Comparison of ENCODE assay signal across 34 cellular contexts in genomic region chr7:745431-745980, GRCh38. TPM values are rescaled to one million over a fixed set of nuclear protein-coding genes. Genes with fewer than 3 reads are reported as not detected.
DNase-seq lines count a peak whose midpoint lies in the region; ATAC-seq, FAIRE-seq and TF ChIP-seq lines count a peak whose summit lies in the region.
"Had no signal": no experiment of that assay in that cellular context is flagged by ENCODE, and none has a peak within 500 bp of the region (broad histone marks: within the 10 kb centered on the region; RNA-seq: fewer than 3 reads in every experiment).

No MANE protein-coding gene starts in this region.

- H2AFZ ChIP-seq in HepG2 (ENCODE audit: low read length) = no peak overlapping the region

- TF ChIP-seq RAD21 in HepG2 (CRISPR knock-in tag; IDR thresholded peaks at IDR 0.05) = no peak

- H3K4me3 Mint-ChIP-seq in nephron progenitor cell = no peak overlapping the region
- H3K4me3 Mint-ChIP-seq: activated CD4-positive, alpha-beta T cell treated with anti-CD3 and anti-CD28 coated beads for 36 hours; activated CD8-positive, alpha-beta T cell treated with anti-CD3 and anti-CD28 coated beads for 36 hours; CD4-positive, CD25-positive, alpha-beta regulatory T cell; dendritic cell treated with granulocyte-macrophage colony-stimulating factor and Interleukin-4, amounts not matched to agents 40 ng/mL and 50 ng/mL, for 4 days; naive thymus-derived CD4-positive, alpha-beta T cell; stimulated activated naive CD8-positive, alpha-beta T cell treated with anti-CD3 and anti-CD28 coated beads, Interleukin-15, Interleukin-2, amounts not matched to agents 100 ng/mL and 50 ng/mL, for 24 hours; T-helper 1 cell treated with Interleukin-12 subunit alpha and Interleukin-12 subunit beta and Interleukin-4 antibody, amounts not matched to agents 30 μg/mL and 1 μg/mL, for 36 hours had no signal

- 0 out of 2 replicates have a peak, but pooled peaks cover 3% of the 10 kb centered on the region for H4K20me1 ChIP-seq in HepG2 (ENCODE audit: insufficient read depth, low read length)

- no peaks in the 10 kb centered on the region for H3K27me3 Mint-ChIP-seq in nephron progenitor cell (ENCODE audit: low read depth, poor library complexity)
- H3K27me3 Mint-ChIP-seq: activated CD4-positive, alpha-beta T cell treated with anti-CD3 and anti-CD28 coated beads for 36 hours; activated CD8-positive, alpha-beta T cell treated with anti-CD3 and anti-CD28 coated beads for 36 hours; CD4-positive, CD25-positive, alpha-beta regulatory T cell; dendritic cell treated with granulocyte-macrophage colony-stimulating factor and Interleukin-4, amounts not matched to agents 40 ng/mL and 50 ng/mL, for 4 days; naive thymus-derived CD4-positive, alpha-beta T cell; stimulated activated naive CD8-positive, alpha-beta T cell treated with anti-CD3 and anti-CD28 coated beads, Interleukin-15, Interleukin-2, amounts not matched to agents 100 ng/mL and 50 ng/mL, for 24 hours had no signal

- no peak overlapping the region for H3K4me3 ChIP-seq in HepG2 (replicated peaks in 1 of 3; ENCODE audit: insufficient read depth in 1 of 3, low read depth in 2 of 3, low read length in 3 of 3)
- H3K4me3 ChIP-seq in right lobe of liver = no peak overlapping the region
- H3K4me3 ChIP-seq: thoracic aorta had no signal

- no peaks in the 10 kb centered on the region for H3K9me3 Mint-ChIP-seq in nephron progenitor cell
- H3K9me3 Mint-ChIP-seq: activated naive CD4-positive, alpha-beta T cell treated with anti-CD3 and anti-CD28 coated beads, Interleukin-2, amount 50 U/mL, for 72 hours; dendritic cell treated with granulocyte-macrophage colony-stimulating factor and Interleukin-4, amounts not matched to agents 40 ng/mL and 50 ng/mL, for 4 days; stimulated activated naive CD8-positive, alpha-beta T cell treated with anti-CD3 and anti-CD28 coated beads, Interleukin-15, Interleukin-2, amounts not matched to agents 100 ng/mL and 50 ng/mL, for 24 hours had no signal

- no peak for FAIRE-seq in HepG2 (lab: Jason Lieb, UNC)
- FAIRE-seq in urothelium cell line (lab: Jason Lieb, UNC) = peak; percentile 99
- FAIRE-seq: A204.1, D721Med, GM18507, GM19239, keratinocyte had no signal

- CTCF ChIA-PET in HepG2 (lab: Yijun Ruan, JAX; ENCODE audit: low intra/inter-chr PET ratio, low total read pairs) = no interaction called here

- no peak overlapping the region for H3K4me2 ChIP-seq in HepG2 (ENCODE audit: low read depth, low read length)

- no peaks in the 10 kb centered on the region for H3K4me1 ChIP-seq in HepG2 (ENCODE audit: insufficient read depth, low read length)
- H3K4me1 ChIP-seq in right lobe of liver = no peaks in the 10 kb centered on the region

- H3K79me2 ChIP-seq in HepG2 (ENCODE audit: insufficient read depth, low read length) = peaks cover 4% of the 10 kb centered on the region

- TF ChIP-seq POLR2A in HepG2 (IDR thresholded peaks at IDR 0.05; ENCODE audit: insufficient read depth in 1 of 2, low read depth in 2 of 2, low read length in 2 of 2) (no peak), right lobe of liver (IDR thresholded peaks at IDR 0.05) (no peak)

- H3K36me3 ChIP-seq in HepG2 (replicated peaks in 1 of 2; ENCODE audit: control insufficient read depth in 1 of 2, insufficient read depth in 2 of 2, low read length in 2 of 2) = peaks cover 15 to 43% of the 10 kb centered on the region in 2 experiments; a peak in 4 of 5 replicates
- no peaks in the 10 kb centered on the region for H3K36me3 ChIP-seq in right lobe of liver

- no TSS peak for BruUV-seq in HepG2 (replicated peaks; lab: Mats Ljungman, UMichigan)

- DNase-seq in HepG2 (ENCODE audit: low spot score) (no peak), right lobe of liver (no peak), cardiac septum (ENCODE audit: low spot score) (peak; percentile 72), nephron progenitor cell (no peak), urothelium cell line (ENCODE audit: low spot score) (no peak), DMS79 treated with DMSO at 0.1 percent for 48 hours (lab: John Stamatoyannopoulos, UW) (no peak), globus pallidus (ENCODE audit: low spot score) (no peak)
- DNase-seq: activated CD4-positive, alpha-beta T cell treated with anti-CD3 and anti-CD28 coated beads for 36 hours; activated CD8-positive, alpha-beta memory T cell treated with anti-CD3 and anti-CD28 coated beads, Interleukin-2, amount 50 U/mL, for 48 hours; activated CD8-positive, alpha-beta T cell treated with anti-CD3 and anti-CD28 coated beads for 36 hours; AML-193; anterior cingulate cortex; CD4-positive, CD25-positive, alpha-beta regulatory T cell; naive thymus-derived CD4-positive, alpha-beta T cell; NCI-H1417; NCI-H2081; NCI-H526; NK-92 treated with Interleukin-12 subunit alpha and Interleukin-12 subunit beta, amount 100 ng/mL, for 24 hours; PC-3; stimulated activated CD8-positive, alpha-beta memory T cell treated with anti-CD3 and anti-CD28 coated beads, Interleukin-4, amount 100 ng/mL, for 48 hours had no signal

- TF ChIP-seq EP300 in HepG2 (IDR thresholded peaks at IDR 0.05; ENCODE audit: low read depth in 2 of 2, low read length in 2 of 2) (no peak), HepG2 (CRISPR knock-in tag; IDR thresholded peaks at IDR 0.05; ENCODE audit: borderline replicate concordance) (no peak)

- 98% methylated on average over 20 of the region's 20 CpGs for WGBS in HepG2 (ENCODE audit: low lambda C conversion rate)
- WGBS in right lobe of liver (ENCODE audit: insufficient coverage, low coverage, low lambda C conversion rate, missing lambda C conversion rate) = 95% methylated on average over 20 of the region's 20 CpGs

- H3K27ac ChIP-seq in HepG2 (ENCODE audit: extremely low read length, insufficient read depth, low read length) (no peak overlapping the region), right lobe of liver (no peak overlapping the region)
- H3K27ac ChIP-seq: HL-60, thoracic aorta had no signal

- in situ Hi-C loops in HepG2 (cut with HindIII; ENCODE audit: extremely low pct_ligation_motif_present, low pct_unique_long_range_greater_than_20kb) = no loop called here

- H3K9me3 ChIP-seq in HepG2 (ENCODE audit: low read length) (no peaks in the 10 kb centered on the region), right lobe of liver (no peaks in the 10 kb centered on the region)
- H3K9me3 ChIP-seq: thoracic aorta had no signal

- intact Hi-C loops in HepG2 (cut with micrococcal nuclease; ENCODE audit: unreplicated experiment) = no loop called here
- intact Hi-C loops in right lobe of liver (cut with DNase I) = no loop called here
- intact Hi-C loops in cardiac septum (cut with DNase I) = no loop called here

- ATAC-seq in HepG2 = no peak
- ATAC-seq in right lobe of liver = no peak
- ATAC-seq in HG02642 (IDR thresholded peaks at IDR 0.05; ENCODE audit: poor library complexity, unreplicated experiment) = no peak
- ATAC-seq: activated CD4-positive, alpha-beta T cell treated with anti-CD3 and anti-CD28 coated beads for 36 hours; activated CD8-positive, alpha-beta T cell treated with anti-CD3 and anti-CD28 coated beads for 36 hours; activated naive CD4-positive, alpha-beta T cell treated with anti-CD3 and anti-CD28 coated beads, Interleukin-2, amount 50 U/mL, for 72 hours; esophagus mucosa; naive thymus-derived CD4-positive, alpha-beta T cell; PC-3; SK-N-SH treated with all-trans-retinoic acid at 6 μM for 48 hours had no signal

- TF ChIP-seq CTCF in HepG2 (CRISPR knock-in tag; IDR thresholded peaks at IDR 0.05) (no peak), right lobe of liver (IDR thresholded peaks at IDR 0.05) (no peak), nephron progenitor cell (IDR thresholded peaks at IDR 0.05) (no peak)

- no peak overlapping the region for H3K9ac ChIP-seq in HepG2 (ENCODE audit: insufficient read depth, low read depth, low read length)

- POLR2A ChIA-PET in HepG2 (lab: Yijun Ruan, JAX) = no interaction called here

- H3K27ac Mint-ChIP-seq in nephron progenitor cell = peak overlapping the region; percentile 95
- H3K27ac Mint-ChIP-seq: activated CD4-positive, alpha-beta T cell treated with anti-CD3 and anti-CD28 coated beads for 36 hours; activated CD8-positive, alpha-beta T cell treated with anti-CD3 and anti-CD28 coated beads for 36 hours; activated naive CD4-positive, alpha-beta T cell treated with anti-CD3 and anti-CD28 coated beads, Interleukin-2, amount 50 U/mL, for 72 hours; CD4-positive, CD25-positive, alpha-beta regulatory T cell; dendritic cell treated with granulocyte-macrophage colony-stimulating factor and Interleukin-4, amounts not matched to agents 40 ng/mL and 50 ng/mL, for 4 days; stimulated activated naive CD8-positive, alpha-beta T cell treated with anti-CD3 and anti-CD28 coated beads, Interleukin-15, Interleukin-2, amounts not matched to agents 100 ng/mL and 50 ng/mL, for 24 hours; T-helper 1 cell treated with Interleukin-12 subunit alpha and Interleukin-12 subunit beta and Interleukin-4 antibody, amounts not matched to agents 30 μg/mL and 1 μg/mL, for 36 hours had no signal

- peaks cover 44% of the 10 kb centered on the region for H3K36me3 Mint-ChIP-seq in nephron progenitor cell (ENCODE audit: low read depth)

- no peaks in the 10 kb centered on the region for H3K27me3 ChIP-seq in HepG2 (ENCODE audit: control insufficient read depth in 1 of 2, insufficient read depth in 2 of 2, low read length in 2 of 2)
- H3K27me3 ChIP-seq in right lobe of liver = no peaks in the 10 kb centered on the region

- H3K4me1 Mint-ChIP-seq in nephron progenitor cell = peaks cover 16% of the 10 kb centered on the region
- H3K4me1 Mint-ChIP-seq: activated CD4-positive, alpha-beta T cell treated with anti-CD3 and anti-CD28 coated beads for 36 hours had no signal

RNA-seq across cellular contexts. Expression of gene PRKAR1B, which starts 18.4 kb away (rescaled TPM):
- total RNA-seq in HepG2 (2016; rRNA removed; fragmentation: Illumina TruSeq; extraction: Trizol) (28.2 and 29.2 TPM in 2 replicates), right lobe of liver (10 to 100 TPM in 3 of 6 experiments, 1 to 10 TPM in 3; 4.7 to 20.8 (median 11.3) TPM), cardiac septum (13.5 TPM)
- total RNA-seq in HepG2 (2016; cell fraction: cytosol; rRNA removed; fragmentation: Illumina TruSeq; extraction: Trizol; ENCODE audit: low read depth) = 36.8 and 38.5 TPM in 2 replicates
- 22.1 and 28.2 TPM in 2 replicates for total RNA-seq in HepG2 (2016; cell fraction: insoluble cytoplasmic fraction; rRNA removed; fragmentation: Illumina TruSeq; extraction: Trizol)
- 16.2 and 18.2 TPM in 2 replicates for total RNA-seq in HepG2 (2016; cell fraction: membrane; rRNA removed; fragmentation: Illumina TruSeq; extraction: Trizol)
- 14.2 and 14.5 TPM in 2 replicates for total RNA-seq in HepG2 (2016; cell fraction: nucleus; rRNA removed; fragmentation: Illumina TruSeq; extraction: Trizol)
- 7.9 and 9.0 TPM in 2 replicates for polyA plus RNA-seq in HepG2 (2011; rRNA removed)
- 8.2 and 10.4 TPM in 2 replicates for polyA plus RNA-seq in HepG2 (2011; cell fraction: cytosol; rRNA removed)
- 11.2 and 11.4 TPM in 2 replicates for polyA plus RNA-seq in HepG2 (2011; cell fraction: nucleus; rRNA removed)
- 17.4 and 18.1 TPM in 2 replicates for polyA plus RNA-seq in HepG2 (2012)
- 6.9 and 8.4 TPM in 2 replicates for polyA plus RNA-seq in HepG2 (2016; cell fraction: cytosol; fragmentation: Illumina TruSeq; extraction: Trizol; ENCODE audit: low read depth)
- 26.6 and 31.8 TPM in 2 replicates for polyA plus RNA-seq in HepG2 (2016; cell fraction: insoluble cytoplasmic fraction; fragmentation: Illumina TruSeq; extraction: Trizol; ENCODE audit: low read depth)
- 9.5 and 9.9 TPM in 2 replicates for polyA plus RNA-seq in HepG2 (2016; cell fraction: membrane; fragmentation: Illumina TruSeq; extraction: Trizol; ENCODE audit: low read depth)
- 32.1 and 33.3 TPM in 2 replicates for polyA plus RNA-seq in HepG2 (2016; cell fraction: nucleus; fragmentation: Illumina TruSeq; extraction: Trizol; ENCODE audit: insufficient read depth, low read depth)
- polyA minus RNA-seq in HepG2 (2011; rRNA and poly(A)+ RNA removed; ENCODE audit: low replicate concordance) = 18.3 and 37.7 TPM in 2 replicates
- polyA minus RNA-seq in HepG2 (2011; cell fraction: cytosol; rRNA and poly(A)+ RNA removed) = 9.6 and 10.1 TPM in 2 replicates
- polyA minus RNA-seq in HepG2 (2011; cell fraction: nucleus; rRNA and poly(A)+ RNA removed) = 8.6 and 12.4 TPM in 2 replicates

RNA-seq across cellular contexts. Expression of gene DNAAF5, which starts 19.0 kb away (rescaled TPM):
- total RNA-seq in HepG2 (2016; rRNA removed; fragmentation: Illumina TruSeq; extraction: Trizol) = 21.5 and 24.2 TPM in 2 replicates
- total RNA-seq in HepG2 (2016; cell fraction: cytosol; rRNA removed; fragmentation: Illumina TruSeq; extraction: Trizol; ENCODE audit: low read depth) = 9.3 and 11.4 TPM in 2 replicates
- total RNA-seq in HepG2 (2016; cell fraction: insoluble cytoplasmic fraction; rRNA removed; fragmentation: Illumina TruSeq; extraction: Trizol) = 21.5 and 22.4 TPM in 2 replicates
- 10.7 and 11.7 TPM in 2 replicates for total RNA-seq in HepG2 (2016; cell fraction: membrane; rRNA removed; fragmentation: Illumina TruSeq; extraction: Trizol)
- 14.3 and 17.6 TPM in 2 replicates for total RNA-seq in HepG2 (2016; cell fraction: nucleus; rRNA removed; fragmentation: Illumina TruSeq; extraction: Trizol)
- polyA plus RNA-seq in HepG2 (2011; rRNA removed) = 11.8 and 11.9 TPM in 2 replicates
- polyA plus RNA-seq in HepG2 (2011; cell fraction: cytosol; rRNA removed) = 9.1 and 16.3 TPM in 2 replicates
- 28.7 and 38.5 TPM in 2 replicates for polyA plus RNA-seq in HepG2 (2011; cell fraction: nucleus; rRNA removed)
- polyA plus RNA-seq in HepG2 (2012) = 12.3 and 13.8 TPM in 2 replicates
- 2.6 and 3.4 TPM in 2 replicates for polyA plus RNA-seq in HepG2 (2016; cell fraction: cytosol; fragmentation: Illumina TruSeq; extraction: Trizol; ENCODE audit: low read depth)
- polyA plus RNA-seq in HepG2 (2016; cell fraction: insoluble cytoplasmic fraction; fragmentation: Illumina TruSeq; extraction: Trizol; ENCODE audit: low read depth) = 29.1 and 34.4 TPM in 2 replicates
- 7.7 and 8.4 TPM in 2 replicates for polyA plus RNA-seq in HepG2 (2016; cell fraction: membrane; fragmentation: Illumina TruSeq; extraction: Trizol; ENCODE audit: low read depth)
- polyA plus RNA-seq in HepG2 (2016; cell fraction: nucleus; fragmentation: Illumina TruSeq; extraction: Trizol; ENCODE audit: insufficient read depth, low read depth) = 31.1 and 34.8 TPM in 2 replicates
- 34.6 and 56.2 TPM in 2 replicates for polyA minus RNA-seq in HepG2 (2011; rRNA and poly(A)+ RNA removed; ENCODE audit: low replicate concordance)
- 16.3 and 29.9 TPM in 2 replicates for polyA minus RNA-seq in HepG2 (2011; cell fraction: cytosol; rRNA and poly(A)+ RNA removed)
- polyA minus RNA-seq in HepG2 (2011; cell fraction: nucleus; rRNA and poly(A)+ RNA removed) = 11.7 and 12.9 TPM in 2 replicates
- 10 to 100 TPM in 5 of 6 experiments, 1 to 10 TPM in 1; 9.5 to 22.8 (median 10.5) TPM for total RNA-seq in right lobe of liver
- 22.1 TPM for total RNA-seq in cardiac septum
